24 cellular contexts compared by ENCODE assay signal in the genomic region with DNA sequence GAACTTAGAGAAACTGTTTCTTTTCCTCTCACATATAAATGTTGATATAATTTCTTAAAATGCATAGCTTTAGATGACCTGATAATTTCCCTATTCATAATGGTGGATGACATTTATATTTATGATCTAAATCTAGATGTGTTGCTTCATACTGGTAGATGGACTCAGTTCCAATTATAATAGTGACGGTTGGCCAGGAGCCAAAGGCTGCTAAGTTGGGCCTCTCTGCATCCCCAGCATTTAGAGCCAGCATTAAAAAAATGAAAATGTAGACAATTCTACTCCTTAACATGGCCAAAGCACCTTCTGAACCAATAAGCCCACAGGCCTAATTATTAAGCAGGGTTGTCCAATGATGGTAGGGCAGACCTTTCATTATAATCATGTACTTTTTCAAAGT.
"Had no signal": no experiment of that assay in that cellular context is flagged by ENCODE, and none has a peak within 500 bp of the region (broad histone marks: within the 10 kb centered on the region; RNA-seq: fewer than 3 reads in every experiment).

No MANE protein-coding gene starts in this region.

- H3K4me2 ChIP-seq: smooth muscle cell had no signal

- H3K4me1 ChIP-seq: left lung, stomach, suprapubic skin, transverse colon had no signal

- H3K27ac Mint-ChIP-seq: activated B cell treated with CpG ODN at 0.5 μM for 24 hours; activated naive CD8-positive, alpha-beta T cell treated with anti-CD3 and anti-CD28 coated beads, Interleukin-2, amount 10 ng/mL, durations not matched to agents 7 days and 5 days; naive B cell; stimulated activated memory B cell treated with anti-CD40 and anti-IgM and Interleukin-4, amounts not matched to agents 10 μg/mL and 1 μg/mL and 100 μg/mL, for 72 hours had no signal

- H3K4me1 Mint-ChIP-seq: activated B cell treated with CpG ODN at 0.5 μM for 24 hours; activated naive CD8-positive, alpha-beta T cell treated with anti-CD3 and anti-CD28 coated beads, Interleukin-2, amount 10 ng/mL, durations not matched to agents 7 days and 5 days; naive B cell; stimulated activated memory B cell treated with anti-CD40 and anti-IgM and Interleukin-4, amounts not matched to agents 10 μg/mL and 1 μg/mL and 100 μg/mL, for 72 hours had no signal

- H3K36me3 Mint-ChIP-seq: activated naive CD8-positive, alpha-beta T cell treated with anti-CD3 and anti-CD28 coated beads, Interleukin-2, amount 10 ng/mL, durations not matched to agents 7 days and 5 days; naive B cell; stimulated activated memory B cell treated with anti-CD40 and anti-IgM and Interleukin-4, amounts not matched to agents 10 μg/mL and 1 μg/mL and 100 μg/mL, for 72 hours had no signal

- H3K27ac ChIP-seq: left lung, sigmoid colon, stomach, suprapubic skin, transverse colon had no signal

- H3K4me3 ChIP-seq: left lung, lung, sigmoid colon, smooth muscle cell, stomach, suprapubic skin, transverse colon had no signal

- H3K4me3 Mint-ChIP-seq: activated B cell treated with CpG ODN at 0.5 μM for 24 hours; activated naive CD8-positive, alpha-beta T cell treated with anti-CD3 and anti-CD28 coated beads, Interleukin-2, amount 10 ng/mL, durations not matched to agents 7 days and 5 days; naive B cell; neural crest cell; stimulated activated memory B cell treated with anti-CD40 and anti-IgM and Interleukin-4, amounts not matched to agents 10 μg/mL and 1 μg/mL and 100 μg/mL, for 72 hours had no signal

- DNase-seq: activated B cell treated with CpG ODN at 0.5 μM for 24 hours; activated CD4-positive, alpha-beta T cell treated with anti-CD3 and anti-CD28 coated beads for 4 hours; activated CD4-positive, alpha-beta T cell treated with anti-CD3 and anti-CD28 coated beads, Interleukin-2, amount 50 U/mL, for 48 hours; activated CD8-positive, alpha-beta memory T cell treated with anti-CD3 and anti-CD28 coated beads, Interleukin-2, amount 50 U/mL, for 48 hours; activated naive CD4-positive, alpha-beta T cell treated with Interleukin-2 at 50 U/mL for 16 hours; activated naive CD8-positive, alpha-beta T cell treated with anti-CD3 and anti-CD28 coated beads, Interleukin-2, amount 10 ng/mL, durations not matched to agents 7 days and 5 days; activated T-cell treated with anti-CD3 and anti-CD28 coated beads, Interleukin-2, amount 50 U/mL, for 48 hours; amygdala; cerebellar nuclear complex; cortex of kidney; foreskin fibroblast; left lung; naive B cell; occipital lobe; posterior cingulate gyrus; sigmoid colon; stimulated activated CD4-positive, alpha-beta T cell treated with anti-CD3 and anti-CD28 coated beads, Interleukin-15, amount 100 ng/mL, for 24 hours; stomach; transverse colon had no signal

- H3K27me3 ChIP-seq: left lung, sigmoid colon, stomach, suprapubic skin, transverse colon had no signal

- H3K36me3 ChIP-seq: left lung, sigmoid colon, stomach, suprapubic skin, transverse colon had no signal

- H3K27me3 Mint-ChIP-seq: activated B cell treated with CpG ODN at 0.5 μM for 24 hours; activated naive CD8-positive, alpha-beta T cell treated with anti-CD3 and anti-CD28 coated beads, Interleukin-2, amount 10 ng/mL, durations not matched to agents 7 days and 5 days; naive B cell; stimulated activated memory B cell treated with anti-CD40 and anti-IgM and Interleukin-4, amounts not matched to agents 10 μg/mL and 1 μg/mL and 100 μg/mL, for 72 hours had no signal

- ATAC-seq: left lung; stimulated activated memory B cell treated with anti-CD40 and anti-IgM and Interleukin-4, amounts not matched to agents 10 μg/mL and 1 μg/mL and 100 μg/mL, for 72 hours had no signal
